In the genomic region with DNA sequence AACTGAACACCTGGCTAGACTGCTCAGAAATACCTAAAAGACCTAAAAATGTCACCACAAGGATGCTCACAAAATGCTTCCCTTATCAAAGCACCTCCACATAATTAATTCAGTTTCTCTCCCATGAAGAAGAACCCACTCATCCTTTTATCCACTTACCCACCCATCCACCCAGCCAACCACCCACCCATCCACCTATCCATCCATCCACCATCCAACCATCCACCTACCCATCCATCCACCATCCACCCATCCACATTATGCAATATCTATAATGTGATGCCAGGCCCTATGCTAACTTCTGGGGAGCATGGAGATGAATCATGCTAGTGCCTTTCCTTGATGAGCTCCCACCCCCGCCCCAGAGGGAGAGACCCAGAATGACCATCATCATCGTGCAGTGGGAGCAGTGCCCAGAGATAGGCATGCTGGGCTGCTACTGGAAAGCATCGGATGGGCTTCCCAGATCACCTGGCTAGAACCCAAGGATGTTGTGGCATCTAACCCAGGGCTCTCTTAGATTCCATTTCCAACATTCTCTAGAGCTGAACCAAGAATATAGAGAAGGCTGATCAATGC, we compare ENCODE assay signal across 26 cellular contexts.
"Had no signal": no experiment of that assay in that cellular context is flagged by ENCODE, and none has a peak within 500 bp of the region (broad histone marks: within the 10 kb centered on the region; RNA-seq: fewer than 3 reads in every experiment).

No MANE protein-coding gene starts in this region.

- H3K9me3 Mint-ChIP-seq: activated CD4-positive, alpha-beta memory T cell treated with anti-CD3 and anti-CD28 coated beads, Interleukin-2, amount 10 ng/mL, durations not matched to agents 7 days and 5 days; activated CD4-positive, alpha-beta T cell treated with anti-CD3 and anti-CD28 coated beads, Interleukin-2, amount 10 ng/mL, durations not matched to agents 24 days and 14 days; activated naive CD4-positive, alpha-beta T cell treated with anti-CD3 and anti-CD28 coated beads, Interleukin-2, amount 50 U/mL, for 24 hours; central memory CD8-positive, alpha-beta T cell; mesothelial cell of epicardium; nephron progenitor cell; stimulated activated memory B cell treated with anti-CD40 and anti-IgM and Interleukin-4, amounts not matched to agents 10 μg/mL and 1 μg/mL and 100 μg/mL, for 72 hours; T-helper 1 cell treated with Interleukin-12 subunit alpha and Interleukin-12 subunit beta and Interleukin-4 antibody, amounts not matched to agents 30 μg/mL and 1 μg/mL, for 36 hours; type B pancreatic cell had no signal

- H3K4me3 Mint-ChIP-seq: activated CD4-positive, alpha-beta memory T cell treated with anti-CD3 and anti-CD28 coated beads, Interleukin-2, amount 10 ng/mL, durations not matched to agents 7 days and 5 days; activated CD4-positive, alpha-beta T cell treated with anti-CD3 and anti-CD28 coated beads, Interleukin-2, amount 10 ng/mL, durations not matched to agents 24 days and 14 days; activated naive CD4-positive, alpha-beta T cell treated with anti-CD3 and anti-CD28 coated beads, Interleukin-2, amount 50 U/mL, for 24 hours; central memory CD8-positive, alpha-beta T cell; mesothelial cell of epicardium; nephron progenitor cell; stimulated activated memory B cell treated with anti-CD40 and anti-IgM and Interleukin-4, amounts not matched to agents 10 μg/mL and 1 μg/mL and 100 μg/mL, for 72 hours; T-helper 1 cell treated with Interleukin-12 subunit alpha and Interleukin-12 subunit beta and Interleukin-4 antibody, amounts not matched to agents 30 μg/mL and 1 μg/mL, for 36 hours; type B pancreatic cell had no signal

- ATAC-seq: activated CD4-positive, CD25-positive, alpha-beta regulatory T cell treated with anti-CD3 and anti-CD28 coated beads, Interleukin-2, amount 50 U/mL, for 24 hours; left ventricle myocardium superior; sciatic nerve; stimulated activated memory B cell treated with anti-CD40 and anti-IgM and Interleukin-4, amounts not matched to agents 10 μg/mL and 1 μg/mL and 100 μg/mL, for 72 hours had no signal

- H3K4me3 ChIP-seq: ascending aorta, colonic mucosa, esophagus muscularis mucosa, smooth muscle cell, stomach, testis, vagina had no signal

- H3K27ac Mint-ChIP-seq: activated CD4-positive, alpha-beta memory T cell treated with anti-CD3 and anti-CD28 coated beads, Interleukin-2, amount 10 ng/mL, durations not matched to agents 7 days and 5 days; activated CD4-positive, alpha-beta T cell treated with anti-CD3 and anti-CD28 coated beads, Interleukin-2, amount 10 ng/mL, durations not matched to agents 24 days and 14 days; activated naive CD4-positive, alpha-beta T cell treated with anti-CD3 and anti-CD28 coated beads, Interleukin-2, amount 50 U/mL, for 24 hours; mesothelial cell of epicardium; nephron progenitor cell; stimulated activated memory B cell treated with anti-CD40 and anti-IgM and Interleukin-4, amounts not matched to agents 10 μg/mL and 1 μg/mL and 100 μg/mL, for 72 hours; T-helper 1 cell treated with Interleukin-12 subunit alpha and Interleukin-12 subunit beta and Interleukin-4 antibody, amounts not matched to agents 30 μg/mL and 1 μg/mL, for 36 hours; type B pancreatic cell had no signal

- H3K27me3 ChIP-seq: ascending aorta, brain microvascular endothelial cell, colonic mucosa, esophagus muscularis mucosa, stomach, testis, vagina had no signal

- H3K36me3 Mint-ChIP-seq: activated naive CD4-positive, alpha-beta T cell treated with anti-CD3 and anti-CD28 coated beads, Interleukin-2, amount 50 U/mL, for 24 hours; stimulated activated memory B cell treated with anti-CD40 and anti-IgM and Interleukin-4, amounts not matched to agents 10 μg/mL and 1 μg/mL and 100 μg/mL, for 72 hours had no signal

- H3K4me1 Mint-ChIP-seq: activated CD4-positive, alpha-beta memory T cell treated with anti-CD3 and anti-CD28 coated beads, Interleukin-2, amount 10 ng/mL, durations not matched to agents 7 days and 5 days; activated CD4-positive, alpha-beta T cell treated with anti-CD3 and anti-CD28 coated beads, Interleukin-2, amount 10 ng/mL, durations not matched to agents 24 days and 14 days; activated naive CD4-positive, alpha-beta T cell treated with anti-CD3 and anti-CD28 coated beads, Interleukin-2, amount 50 U/mL, for 24 hours; central memory CD8-positive, alpha-beta T cell; nephron progenitor cell; stimulated activated memory B cell treated with anti-CD40 and anti-IgM and Interleukin-4, amounts not matched to agents 10 μg/mL and 1 μg/mL and 100 μg/mL, for 72 hours had no signal

- H3K9me3 ChIP-seq: ascending aorta, colonic mucosa, esophagus muscularis mucosa, stomach, testis, vagina had no signal

- H3K36me3 ChIP-seq: brain microvascular endothelial cell, colonic mucosa had no signal

- H3K4me2 ChIP-seq: smooth muscle cell had no signal

- DNase-seq: activated CD4-positive, alpha-beta memory T cell treated with anti-CD3 and anti-CD28 coated beads, Interleukin-2, amount 10 ng/mL, durations not matched to agents 7 days and 5 days; activated CD4-positive, alpha-beta T cell treated with anti-CD3 and anti-CD28 coated beads, Interleukin-2, amount 10 ng/mL, durations not matched to agents 24 days and 14 days; activated gamma-delta T cell treated with Interleukin-2 at 50 U/mL for 16 hours; colonic mucosa; hypothalamus; left ventricle myocardium superior; nephron progenitor cell; occipital lobe; posterior cingulate gyrus; stimulated activated CD4-positive, alpha-beta T cell treated with anti-CD3 and anti-CD28 coated beads, Interleukin-15, amount 100 ng/mL, for 24 hours; stomach; testis had no signal

- FAIRE-seq: frontal cortex had no signal

- H3K27ac ChIP-seq: ascending aorta, brain microvascular endothelial cell, colonic mucosa, stomach, testis, vagina had no signal

- H3K27me3 Mint-ChIP-seq: activated CD4-positive, alpha-beta memory T cell treated with anti-CD3 and anti-CD28 coated beads, Interleukin-2, amount 10 ng/mL, durations not matched to agents 7 days and 5 days; activated CD4-positive, alpha-beta T cell treated with anti-CD3 and anti-CD28 coated beads, Interleukin-2, amount 10 ng/mL, durations not matched to agents 24 days and 14 days; activated naive CD4-positive, alpha-beta T cell treated with anti-CD3 and anti-CD28 coated beads, Interleukin-2, amount 50 U/mL, for 24 hours; central memory CD8-positive, alpha-beta T cell; stimulated activated memory B cell treated with anti-CD40 and anti-IgM and Interleukin-4, amounts not matched to agents 10 μg/mL and 1 μg/mL and 100 μg/mL, for 72 hours; type B pancreatic cell had no signal

- H3K4me1 ChIP-seq: colonic mucosa had no signal
